8 cellular contexts compared by ENCODE assay signal in the genomic region with DNA sequence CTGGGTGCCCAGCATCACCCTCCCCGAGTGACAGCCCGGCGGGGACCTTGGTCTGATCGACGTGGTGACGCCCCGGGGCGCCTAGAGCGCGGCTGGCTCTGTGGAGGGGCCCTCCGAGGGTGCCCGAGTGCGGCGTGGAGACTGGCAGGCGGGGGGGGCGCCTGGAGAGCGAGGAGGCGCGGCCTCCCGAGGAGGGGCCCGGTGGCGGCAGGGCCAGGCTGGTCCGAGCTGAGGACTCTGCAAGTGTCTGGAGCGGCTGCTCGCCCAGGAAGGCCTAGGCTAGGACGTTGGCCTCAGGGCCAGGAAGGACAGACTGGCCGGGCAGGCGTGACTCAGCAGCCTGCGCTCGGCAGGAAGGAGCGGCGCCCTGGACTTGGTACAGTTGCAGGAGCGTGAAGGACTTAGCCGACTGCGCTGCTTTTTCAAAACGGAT. TPM values are rescaled to one million over a fixed set of nuclear protein-coding genes. Genes with fewer than 3 reads are reported as not detected.
A peak's percentile ranks its signal among the peaks of the same experiment; 100 is the strongest.
DNase-seq lines count a peak whose midpoint lies in the region; ATAC-seq, FAIRE-seq and TF ChIP-seq lines count a peak whose summit lies in the region.

No MANE protein-coding gene starts in this region.

- no peaks in the 10 kb centered on the region for H3K9me3 ChIP-seq in esophagus (ENCODE audit: control insufficient read depth in 2 of 2, insufficient read depth in 1 of 2, low read depth in 1 of 2, low read length in 1 of 2)

- no peaks in the 10 kb centered on the region for H3K27me3 ChIP-seq in esophagus (ENCODE audit: control insufficient read depth in 1 of 2, insufficient read depth in 2 of 2, low read length in 2 of 2)

- peak; percentile 54 for FAIRE-seq in GM12892 (lab: Jason Lieb, UNC)

- peak; percentile 47 for ATAC-seq in stimulated activated memory B cell treated with anti-CD40 and anti-IgM and Interleukin-4, amounts not matched to agents 10 μg/mL and 1 μg/mL and 100 μg/mL, for 72 hours
- ATAC-seq in HG03460 (IDR thresholded peaks at IDR 0.05; ENCODE audit: unreplicated experiment) (no peak), HG02840 (IDR thresholded peaks at IDR 0.05; ENCODE audit: low FRiP score, unreplicated experiment) (no peak)

- H3K27me3 Mint-ChIP-seq in stimulated activated memory B cell treated with anti-CD40 and anti-IgM and Interleukin-4, amounts not matched to agents 10 μg/mL and 1 μg/mL and 100 μg/mL, for 72 hours: peaks cover 36% of the 10 kb centered on the region

- H3K36me3 ChIP-seq in esophagus (ENCODE audit: control insufficient read depth in 2 of 2, insufficient read depth in 2 of 2, low read length in 1 of 2): peaks cover 0 to 2% of the 10 kb centered on the region in 2 donors

- peak overlapping the region; percentile 88 for H3K4me3 Mint-ChIP-seq in stimulated activated memory B cell treated with anti-CD40 and anti-IgM and Interleukin-4, amounts not matched to agents 10 μg/mL and 1 μg/mL and 100 μg/mL, for 72 hours

- no peaks in the 10 kb centered on the region for H3K9me3 Mint-ChIP-seq in stimulated activated memory B cell treated with anti-CD40 and anti-IgM and Interleukin-4, amounts not matched to agents 10 μg/mL and 1 μg/mL and 100 μg/mL, for 72 hours

- H3K4me1 Mint-ChIP-seq in stimulated activated memory B cell treated with anti-CD40 and anti-IgM and Interleukin-4, amounts not matched to agents 10 μg/mL and 1 μg/mL and 100 μg/mL, for 72 hours: peaks cover 40% of the 10 kb centered on the region

- no peak for TF ChIP-seq POLR2A in GM12892 (IDR thresholded peaks at IDR 0.05; ENCODE audit: low read depth, low read length)

- WGBS in esophagus, 2 donors: 4 to 8% methylated on average over 29 to 36 of the region's 36 CpGs

- H3K4me1 ChIP-seq in esophagus (ENCODE audit: control insufficient read depth in 2 of 2, insufficient read depth in 2 of 2, low read length in 1 of 2): peaks cover 4 to 9% of the 10 kb centered on the region in 2 donors

- H3K4me3 ChIP-seq in esophagus (ENCODE audit: low read depth in 1 of 2, low read length in 2 of 2): peak overlapping the region; percentile 56 to 64

- peak overlapping the region; percentile 94 to 95 for H3K27ac ChIP-seq in esophagus (ENCODE audit: low read depth in 2 of 2, low read length in 1 of 2)

- DNase-seq in GM12892 (ENCODE audit: insufficient read length): no peak
- DNase-seq in NCI-H2171 treated with DMSO at 0.1 percent for 48 hours (lab: John Stamatoyannopoulos, UW): peak; percentile 38
- peak; percentile 50 to 64 for DNase-seq in activated T-cell treated with anti-CD3 and anti-CD28 coated beads, Interleukin-2, amount 50 U/mL, for 48 hours
- DNase-seq in mesenteric fat pad (ENCODE audit: low spot score): peak; percentile 94

- H3K36me3 Mint-ChIP-seq in stimulated activated memory B cell treated with anti-CD40 and anti-IgM and Interleukin-4, amounts not matched to agents 10 μg/mL and 1 μg/mL and 100 μg/mL, for 72 hours: no peaks in the 10 kb centered on the region

- peak overlapping the region; percentile 77 for H3K27ac Mint-ChIP-seq in stimulated activated memory B cell treated with anti-CD40 and anti-IgM and Interleukin-4, amounts not matched to agents 10 μg/mL and 1 μg/mL and 100 μg/mL, for 72 hours

RNA-seq across cellular contexts. Expression of a gene that starts 1.3 kb away (rescaled TPM):
- polyA plus RNA-seq in GM12892 (2012; ENCODE audit: missing spikeins): 0.68 TPM
- polyA plus RNA-seq in esophagus: 10 to 100 TPM; 13.5 to 19.8 TPM
- total RNA-seq in mesenteric fat pad: 10.9 TPM
